ENCODE assay signal across 18 cellular contexts in genomic region chr4:147576084-147576483, GRCh38. TPM values are rescaled to one million over a fixed set of nuclear protein-coding genes. Genes with fewer than 3 reads are reported as not detected.
A peak's percentile ranks its signal among the peaks of the same experiment; 100 is the strongest.
DNase-seq lines count a peak whose midpoint lies in the region; ATAC-seq and TF ChIP-seq lines count a peak whose summit lies in the region.
"Had no signal": no experiment of that assay in that cellular context is flagged by ENCODE, and none has a peak within 500 bp of the region (broad histone marks: within the 10 kb centered on the region; RNA-seq: fewer than 3 reads in every experiment).

No MANE protein-coding gene starts in this region.

- intact Hi-C loops in IMR-90 (cut with micrococcal nuclease): no loop called here

- H4K8ac ChIP-seq in IMR-90 (ENCODE audit: low read depth in 2 of 2, low read length in 2 of 2): no peak overlapping the region

- no TSS peak for BruUV-seq in IMR-90 (replicated peaks; lab: Mats Ljungman, UMichigan)

- H3K9me3 ChIP-seq in IMR-90 (ENCODE audit: control insufficient read depth, insufficient read depth, low read length): no peaks in the 10 kb centered on the region

- H3K4me2 ChIP-seq in IMR-90 (ENCODE audit: low read depth, low read length): no peak overlapping the region

- no peak overlapping the region for H2AK9ac ChIP-seq in IMR-90 (replicated peaks; ENCODE audit: low read depth, low read length, poor library complexity)

- peak; percentile 31 for DNase-seq in activated naive CD8-positive, alpha-beta T cell treated with anti-CD3 and anti-CD28 coated beads, Interleukin-2, amount 10 ng/mL, durations not matched to agents 7 days and 5 days
- no peak for DNase-seq in activated naive CD8-positive, alpha-beta T cell treated with anti-CD3 and anti-CD28 coated beads for 36 hours
- DNase-seq in IMR-90 (no peak), chondrocyte (ENCODE audit: low spot score) (no peak), left lobe of liver (ENCODE audit: low spot score) (no peak), T1000 (lab: John Stamatoyannopoulos, UW) (no peak)
- DNase-seq: C1 segment of cervical spinal cord; CD4-positive, CD25-positive, alpha-beta regulatory T cell; DMS153; DMS79; GF-D8; GOT3; H7; HFFc6 had no signal

- no peaks in the 10 kb centered on the region for H3K27me3 Mint-ChIP-seq in activated naive CD8-positive, alpha-beta T cell treated with anti-CD3 and anti-CD28 coated beads, Interleukin-2, amount 10 ng/mL, durations not matched to agents 7 days and 5 days
- no peaks in the 10 kb centered on the region for H3K27me3 Mint-ChIP-seq in activated naive CD8-positive, alpha-beta T cell treated with anti-CD3 and anti-CD28 coated beads for 36 hours
- H3K27me3 Mint-ChIP-seq in chondrocyte (ENCODE audit: low read depth): no peaks in the 10 kb centered on the region

- H3K9ac ChIP-seq in IMR-90 (ENCODE audit: low read depth, low read length): no peak overlapping the region

- no peak overlapping the region for H3K18ac ChIP-seq in IMR-90 (ENCODE audit: low read depth, low read length)

- CTCF ChIA-PET in IMR-90 (lab: Yijun Ruan, JAX): no interaction called here

- H3K27ac Mint-ChIP-seq in activated naive CD8-positive, alpha-beta T cell treated with anti-CD3 and anti-CD28 coated beads, Interleukin-2, amount 10 ng/mL, durations not matched to agents 7 days and 5 days: no peak overlapping the region
- H3K27ac Mint-ChIP-seq in activated naive CD8-positive, alpha-beta T cell treated with anti-CD3 and anti-CD28 coated beads for 36 hours: no peak overlapping the region
- H3K27ac Mint-ChIP-seq in chondrocyte (ENCODE audit: unreplicated experiment): peak overlapping the region; percentile 15
- H3K27ac Mint-ChIP-seq: B cell; CD4-positive, CD25-positive, alpha-beta regulatory T cell; HFFc6; IgD-negative memory B cell had no signal

- H3K36me3 Mint-ChIP-seq in activated naive CD8-positive, alpha-beta T cell treated with anti-CD3 and anti-CD28 coated beads, Interleukin-2, amount 10 ng/mL, durations not matched to agents 7 days and 5 days: no peaks in the 10 kb centered on the region
- H3K36me3 Mint-ChIP-seq in activated naive CD8-positive, alpha-beta T cell treated with anti-CD3 and anti-CD28 coated beads for 36 hours: no peaks in the 10 kb centered on the region
- peaks cover 1% of the 10 kb centered on the region for H3K36me3 Mint-ChIP-seq in chondrocyte (ENCODE audit: low read depth)
- H3K36me3 Mint-ChIP-seq: CD4-positive, CD25-positive, alpha-beta regulatory T cell; IgD-negative memory B cell had no signal

- H3K23ac ChIP-seq in IMR-90 (ENCODE audit: low read depth, low read length): no peak overlapping the region

- POLR2A ChIA-PET in activated naive CD8-positive, alpha-beta T cell treated with anti-CD3 and anti-CD28 coated beads, Interleukin-2, amount 10 ng/mL, durations not matched to agents 7 days and 5 days (lab: Charles Lee): no interaction called here
- POLR2A ChIA-PET in IMR-90 (lab: Charles Lee; ENCODE audit: unreplicated experiment): no interaction called here

- no peak overlapping the region for H3K4me3 Mint-ChIP-seq in activated naive CD8-positive, alpha-beta T cell treated with anti-CD3 and anti-CD28 coated beads, Interleukin-2, amount 10 ng/mL, durations not matched to agents 7 days and 5 days
- H3K4me3 Mint-ChIP-seq in activated naive CD8-positive, alpha-beta T cell treated with anti-CD3 and anti-CD28 coated beads for 36 hours: no peak overlapping the region
- no peak overlapping the region for H3K4me3 Mint-ChIP-seq in chondrocyte (ENCODE audit: unreplicated experiment)
- H3K4me3 Mint-ChIP-seq: B cell; CD4-positive, CD25-positive, alpha-beta regulatory T cell; HFFc6; IgD-negative memory B cell had no signal

- no peak overlapping the region for H3K14ac ChIP-seq in IMR-90 (replicated peaks; ENCODE audit: low read depth, low read length)

- no peak overlapping the region for H2BK5ac ChIP-seq in IMR-90 (ENCODE audit: low read depth, low read length, poor library complexity, severe bottlenecking)

- dilution Hi-C loops in IMR-90 (cut with HindIII; ENCODE audit: low sequenced_read_pairs, unreplicated experiment): no loop called here

- WGBS in IMR-90 (ENCODE audit: extremely low coverage in 2 of 2, insufficient read length in 1 of 2), 2 experiments: 83% methylated on average over 1 of the region's 3 CpGs; no CpG with 5 or more reads in 1 of the 2 experiments

- H3K36me3 ChIP-seq in IMR-90 (ENCODE audit: control insufficient read depth, insufficient read depth, low read length): no peaks in the 10 kb centered on the region

- no peak overlapping the region for H3K27ac ChIP-seq in IMR-90 (ENCODE audit: insufficient read depth, low read length)

- no peak overlapping the region for H2BK20ac ChIP-seq in IMR-90 (ENCODE audit: low read depth, low read length)

- no peak overlapping the region for H2AK5ac ChIP-seq in IMR-90 (ENCODE audit: low read depth, low read length)

- peaks cover 7% of the 10 kb centered on the region for H3K4me1 ChIP-seq in IMR-90 (ENCODE audit: control insufficient read depth, insufficient read depth, low read length)

- no peak overlapping the region for H2AFZ ChIP-seq in IMR-90 (replicated peaks; ENCODE audit: low read length, poor library complexity)

- TF ChIP-seq RAD21 in IMR-90 (IDR thresholded peaks at IDR 0.05; ENCODE audit: low read length): no peak

- 0 out of 3 replicates have a peak overlapping the region, but pooled peaks have one; percentile 45 for H2BK15ac ChIP-seq in IMR-90 (ENCODE audit: low read depth, low read length)

- H3K9me3 Mint-ChIP-seq in activated naive CD8-positive, alpha-beta T cell treated with anti-CD3 and anti-CD28 coated beads, Interleukin-2, amount 10 ng/mL, durations not matched to agents 7 days and 5 days: peaks cover 3% of the 10 kb centered on the region
- H3K9me3 Mint-ChIP-seq in activated naive CD8-positive, alpha-beta T cell treated with anti-CD3 and anti-CD28 coated beads for 36 hours: no peaks in the 10 kb centered on the region
- H3K9me3 Mint-ChIP-seq in chondrocyte (ENCODE audit: low read depth): no peaks in the 10 kb centered on the region
- H3K9me3 Mint-ChIP-seq: HFFc6 had no signal

- H4K5ac ChIP-seq in IMR-90 (ENCODE audit: low read depth, low read length): no peak overlapping the region

- H3K4ac ChIP-seq in IMR-90 (ENCODE audit: low read depth, low read length): peak overlapping the region; percentile 29; the same call in 1 of the 2 replicates

- H3K9me1 ChIP-seq in IMR-90 (ENCODE audit: insufficient read depth, low read length): peaks cover 6% of the 10 kb centered on the region; the same call in 1 of the 2 replicates

- no peaks in the 10 kb centered on the region for H3K27me3 ChIP-seq in IMR-90 (ENCODE audit: control insufficient read depth, insufficient read depth, low read length)

- H4K91ac ChIP-seq in IMR-90 (ENCODE audit: insufficient read depth, low read depth, low read length): no peak overlapping the region

- H3K4me1 Mint-ChIP-seq in activated naive CD8-positive, alpha-beta T cell treated with anti-CD3 and anti-CD28 coated beads, Interleukin-2, amount 10 ng/mL, durations not matched to agents 7 days and 5 days: peaks cover 6% of the 10 kb centered on the region
- peaks cover 2% of the 10 kb centered on the region for H3K4me1 Mint-ChIP-seq in activated naive CD8-positive, alpha-beta T cell treated with anti-CD3 and anti-CD28 coated beads for 36 hours
- peaks cover 27% of the 10 kb centered on the region for H3K4me1 Mint-ChIP-seq in chondrocyte (ENCODE audit: low read depth)
- H3K4me1 Mint-ChIP-seq: B cell; CD4-positive, CD25-positive, alpha-beta regulatory T cell; IgD-negative memory B cell had no signal

- no peak overlapping the region for H3K56ac ChIP-seq in IMR-90 (ENCODE audit: extremely low read depth, insufficient read depth, low read length)

- in situ Hi-C loops in IMR-90 (cut with MboI; ENCODE audit: low sequenced_read_pairs): loop anchor here (25.0 kb wide), 1 partner anchor 1239 kb away; no protein-coding TSS in a partner anchor

- TF ChIP-seq CTCF in IMR-90 (conservative IDR thresholded peaks at IDR 0.05; ENCODE audit: low read depth, low read length) (no peak), chondrocyte (IDR thresholded peaks at IDR 0.05) (no peak)

- peak; percentile 65 for ATAC-seq in activated naive CD8-positive, alpha-beta T cell treated with anti-CD3 and anti-CD28 coated beads, Interleukin-2, amount 10 ng/mL, durations not matched to agents 7 days and 5 days (ENCODE audit: low read depth)
- ATAC-seq in IMR-90 (ENCODE audit: low read depth) (no peak), left lobe of liver (no peak)
- ATAC-seq: GM12878, HCT116 had no signal

- H3K4me3 ChIP-seq in IMR-90 (ENCODE audit: insufficient read depth, low read depth, low read length): no peak overlapping the region
- H3K4me3 ChIP-seq: GM12878 had no signal

- no peak for TF ChIP-seq POLR2A in IMR-90 (IDR thresholded peaks at IDR 0.05; ENCODE audit: low read depth, low read length)

- H2BK120ac ChIP-seq in IMR-90 (ENCODE audit: low read depth, low read length): no peak overlapping the region

- H4K20me1 ChIP-seq in IMR-90 (ENCODE audit: insufficient read depth, low read length): no peaks in the 10 kb centered on the region

- no peaks in the 10 kb centered on the region for H3K79me1 ChIP-seq in IMR-90 (ENCODE audit: low read depth in 1 of 2, low read length in 2 of 2)

TF ChIP-seq in IMR-90, 13 proteins besides CTCF, POLR2A, EP300 and RAD21:
- TF ChIP-seq CEBPB (IDR thresholded peaks at IDR 0.05; ENCODE audit: low read depth, low read length) (no peak), BHLHE40 (IDR thresholded peaks at IDR 0.05; ENCODE audit: low read depth, low read length) (no peak), SMC3 (IDR thresholded peaks at IDR 0.05; ENCODE audit: low read depth, low read length) (no peak)

RNA-seq across cellular contexts. Expression of gene TMEM184C, which starts 41.1 kb away (rescaled TPM):
- 10 to 100 TPM; 22.5 to 24.0 TPM for total RNA-seq in activated naive CD8-positive, alpha-beta T cell treated with anti-CD3 and anti-CD28 coated beads, Interleukin-2, amount 10 ng/mL, durations not matched to agents 7 days and 5 days
- 10 to 100 TPM; 19.2 to 21.0 TPM for total RNA-seq in activated naive CD8-positive, alpha-beta T cell treated with anti-CD3 and anti-CD28 coated beads for 36 hours
- total RNA-seq in IMR-90 (2012; rRNA removed): 67.6 and 71.7 TPM in 2 replicates
- polyA plus RNA-seq in IMR-90 (2012; rRNA removed): 13.5 and 17.4 TPM in 2 replicates
- polyA plus RNA-seq in IMR-90 (2012; cell fraction: cytosol; rRNA removed): 12.7 TPM in 2 replicates
- polyA plus RNA-seq in IMR-90 (2012; cell fraction: nucleus; rRNA removed; ENCODE audit: low replicate concordance): 5.8 and 14.3 TPM in 2 replicates
- 35.3 to 40.8 TPM (median 39.3 TPM) in 3 replicates for total RNA-seq in chondrocyte
- total RNA-seq in left lobe of liver: 22.0 TPM
